ENCODE assay signal across 8 cellular contexts in the genomic region with DNA sequence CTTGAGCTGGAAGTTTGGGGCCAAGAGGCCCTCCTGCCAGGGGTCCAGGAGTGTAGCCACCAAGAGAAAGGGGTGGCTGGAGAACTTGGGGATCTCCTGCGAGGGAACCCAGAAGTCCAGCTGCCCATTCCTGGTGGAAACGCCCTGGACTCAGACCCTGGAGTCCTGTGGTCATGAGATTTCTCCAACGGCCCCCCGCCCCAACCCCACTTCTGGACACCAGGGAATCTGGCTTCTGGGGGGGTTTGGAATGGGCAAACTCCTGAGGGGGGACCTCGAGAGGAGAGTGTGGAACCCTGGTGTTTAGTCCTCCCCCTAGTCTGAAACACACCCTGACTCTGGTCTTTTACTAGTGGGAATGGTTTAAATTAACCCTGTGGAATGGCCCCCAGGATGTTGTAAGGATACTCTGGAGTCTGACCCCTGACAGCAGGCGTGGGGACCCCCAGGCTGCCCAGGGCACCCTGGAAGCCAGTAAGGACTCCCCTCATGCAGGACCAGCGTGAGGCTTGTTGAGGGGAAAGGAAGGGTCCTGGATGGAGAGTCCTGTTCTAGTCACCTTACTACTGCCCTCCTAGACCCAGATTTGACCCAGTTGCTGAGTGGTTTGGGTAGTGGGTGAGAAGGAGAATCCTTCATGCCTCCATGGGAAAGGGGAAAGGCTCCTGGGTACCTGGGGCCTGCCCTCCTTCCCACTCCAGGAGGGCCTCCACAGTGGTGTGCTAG.
DNase-seq lines count a peak whose midpoint lies in the region; ATAC-seq and TF ChIP-seq lines count a peak whose summit lies in the region.

No MANE protein-coding gene starts in this region.

- no peak overlapping the region for H3K27ac Mint-ChIP-seq in effector memory CD8-positive, alpha-beta T cell
- H3K27ac Mint-ChIP-seq in nephron progenitor cell: peak overlapping the region; percentile 84

- no peaks in the 10 kb centered on the region for H3K27me3 Mint-ChIP-seq in effector memory CD8-positive, alpha-beta T cell
- peaks cover 14% of the 10 kb centered on the region for H3K27me3 Mint-ChIP-seq in nephron progenitor cell (ENCODE audit: low read depth, poor library complexity)

- no peaks in the 10 kb centered on the region for H3K79me2 ChIP-seq in MM.1S (ENCODE audit: low read length)

- no peaks in the 10 kb centered on the region for H3K9me3 ChIP-seq in MM.1S (replicated peaks; ENCODE audit: insufficient read depth, low read length)

- peak overlapping the region; percentile 86 for H3K4me3 ChIP-seq in MM.1S (ENCODE audit: low read length)

- no peaks in the 10 kb centered on the region for H3K36me3 Mint-ChIP-seq in effector memory CD8-positive, alpha-beta T cell (ENCODE audit: insufficient read depth)
- H3K36me3 Mint-ChIP-seq in nephron progenitor cell (ENCODE audit: low read depth): peaks cover 6% of the 10 kb centered on the region

- peak overlapping the region; percentile 48; the same call in 1 of the 2 replicates for H3K9ac ChIP-seq in MM.1S (ENCODE audit: low read length)

- peak overlapping the region; percentile 89 for H3K4me2 ChIP-seq in MM.1S (ENCODE audit: low read depth, low read length)

- H4K20me1 ChIP-seq in MM.1S (ENCODE audit: insufficient read depth, low read length): no peaks in the 10 kb centered on the region

- peaks cover 7 to 9% of the 10 kb centered on the region in 2 donors for H3K4me1 Mint-ChIP-seq in effector memory CD8-positive, alpha-beta T cell (ENCODE audit: low read depth in 2 of 2)
- H3K4me1 Mint-ChIP-seq in nephron progenitor cell: peaks cover 57% of the 10 kb centered on the region

- TF ChIP-seq CTCF in MM.1S (IDR thresholded peaks at IDR 0.05; ENCODE audit: low read length): no peak
- TF ChIP-seq CTCF in nephron progenitor cell (IDR thresholded peaks at IDR 0.05): no peak

- no peak overlapping the region for H3K27ac ChIP-seq in MM.1S (ENCODE audit: low read length)

- no peaks in the 10 kb centered on the region for H3K9me2 ChIP-seq in MM.1S (replicated peaks; ENCODE audit: insufficient read depth, low read length)

- no peaks in the 10 kb centered on the region for H3K9me3 Mint-ChIP-seq in effector memory CD8-positive, alpha-beta T cell
- H3K9me3 Mint-ChIP-seq in nephron progenitor cell: no peaks in the 10 kb centered on the region

- H3K4me3 Mint-ChIP-seq in effector memory CD8-positive, alpha-beta T cell: peak overlapping the region; percentile 81 to 83
- H3K4me3 Mint-ChIP-seq in nephron progenitor cell: peak overlapping the region; percentile 91

- H3F3A ChIP-seq in MM.1S (ENCODE audit: insufficient read depth, low read length): no peaks in the 10 kb centered on the region

- H3K4me1 ChIP-seq in MM.1S (ENCODE audit: low read length): no peaks in the 10 kb centered on the region

- peak overlapping the region; percentile 98 for H2AFZ ChIP-seq in MM.1S (ENCODE audit: low read length)

- H3K27me3 ChIP-seq in MM.1S (replicated peaks; ENCODE audit: insufficient read depth, low read length): no peaks in the 10 kb centered on the region; the same call in 1 of the 2 replicates

- DNase-seq in AG20443 (ENCODE audit: low spot score) (peak; percentile 34), MM.1S (no peak), nephron progenitor cell (no peak), NCI-H2029 (lab: John Stamatoyannopoulos, UW) (no peak), HPDE6-E6E7 (ENCODE audit: extremely low spot score) (no peak)
- DNase-seq in effector memory CD8-positive, alpha-beta T cell: no peak
- no peak for DNase-seq in stimulated activated CD4-positive, alpha-beta T cell treated with anti-CD3 and anti-CD28 coated beads, Interleukin-4, amount 100 ng/mL, for 4 hours

- no peak for ATAC-seq in effector memory CD8-positive, alpha-beta T cell (replicated peaks)
- no peak for ATAC-seq in GM21447 (IDR thresholded peaks at IDR 0.05; ENCODE audit: unreplicated experiment)

- no peaks in the 10 kb centered on the region for H3K36me3 ChIP-seq in MM.1S (replicated peaks; ENCODE audit: insufficient read depth, low read length)
